ENCODE assay signal across 10 cellular contexts in genomic region chr10:6083523-6084475, GRCh38. TPM values are rescaled to one million over a fixed set of nuclear protein-coding genes. Genes with fewer than 3 reads are reported as not detected.
DNase-seq lines count a peak whose midpoint lies in the region; ATAC-seq and TF ChIP-seq lines count a peak whose summit lies in the region.
"Had no signal": no experiment of that assay in that cellular context is flagged by ENCODE, and none has a peak within 500 bp of the region (broad histone marks: within the 10 kb centered on the region; RNA-seq: fewer than 3 reads in every experiment).

No MANE protein-coding gene starts in this region.

- peak; percentile 13 for DNase-seq in RPMI7951 (ENCODE audit: low read depth)
- DNase-seq in activated CD8-positive, alpha-beta memory T cell treated with anti-CD3 and anti-CD28 coated beads, Interleukin-2, amount 50 U/mL, for 48 hours, result peak; percentile 78
- peak; percentile 56 for DNase-seq in fibroblast of the aortic adventitia (ENCODE audit: low read depth)
- DNase-seq in stimulated activated CD8-positive, alpha-beta memory T cell treated with anti-CD3 and anti-CD28 coated beads, Interleukin-7, amount 100 ng/mL, for 4 hours (ENCODE audit: low read depth in 2 of 2), result peak; percentile 20 to 53
- no peak for DNase-seq in left colon
- no peak for DNase-seq in HK-2 (ENCODE audit: unreplicated experiment)
- DNase-seq in GM13976 (ENCODE audit: low spot score), result no peak
- DNase-seq: NCI-H146, nucleus accumbens, substantia nigra had no signal

- no peak for ATAC-seq in left colon

- no peak overlapping the region for H3K4me3 ChIP-seq in fibroblast of the aortic adventitia (ENCODE audit: low read depth, low read length)

- intact Hi-C loops in left colon (cut with DNase I, micrococcal nuclease), result loop anchor here in 1 of 2 donors (10.0 kb wide), 1 partner anchor 69 kb away; no protein-coding TSS in a partner anchor

- TF ChIP-seq CTCF in fibroblast of the aortic adventitia (IDR thresholded peaks at IDR 0.05; ENCODE audit: insufficient read depth, low read length), result no peak
- no peak for TF ChIP-seq CTCF in GM13976 (IDR thresholded peaks at IDR 0.05; ENCODE audit: borderline replicate concordance, control extremely low read depth, extremely low read depth, insufficient read depth, missing control alignments)

- in situ Hi-C loops in GM13976 (cut with MboI; ENCODE audit: low sequenced_read_pairs, unreplicated experiment), result no loop called here

RNA-seq across cellular contexts. Expression of gene RBM17, which starts 5.0 kb away (rescaled TPM):
- 39.4 and 40.2 TPM in 2 replicates for total RNA-seq in RPMI7951 (2014; rRNA removed; shearing (Covaris generic))
- total RNA-seq in fibroblast of the aortic adventitia (ENCODE audit: low replicate concordance), result 41.8 and 68.9 TPM in 2 replicates
- 10 to 100 TPM; 71.7 to 90.7 TPM for total RNA-seq in left colon

RNA-seq across cellular contexts. Expression of gene IL2RA, which starts 21.6 kb away (rescaled TPM):
- not detected in 2 replicates for total RNA-seq in RPMI7951 (2014; rRNA removed; shearing (Covaris generic))
- total RNA-seq in fibroblast of the aortic adventitia (ENCODE audit: low replicate concordance) (not detected in 2 replicates), left colon (1 to 10 TPM in 1 of 2 donors, under 1 TPM in 1; 0.61 to 1.8 TPM)

Comparison
In these comparisons a context has a peak if more than half of its experiments do, and no peak if none do; other contexts are left out.
1. DNase-seq: peak in RPMI7951 (single experiment), activated CD8-positive, alpha-beta memory T cell treated with anti-CD3 and anti-CD28 coated beads, Interleukin-2, amount 50 U/mL, for 48 hours (single experiment), fibroblast of the aortic adventitia (single experiment) and stimulated activated CD8-positive, alpha-beta memory T cell treated with anti-CD3 and anti-CD28 coated beads, Interleukin-7, amount 100 ng/mL, for 4 hours (2 of 2); none in left colon (0 of 2), HK-2 (single experiment) and GM13976 (single experiment).